ENCODE assay signal across 38 cellular contexts in genomic region chr4:22062676-22063075, GRCh38.
"Had no signal": no experiment of that assay in that cellular context is flagged by ENCODE, and none has a peak within 500 bp of the region (broad histone marks: within the 10 kb centered on the region; RNA-seq: fewer than 3 reads in every experiment).

No MANE protein-coding gene starts in this region.

- H3K27me3 Mint-ChIP-seq: activated naive CD4-positive, alpha-beta T cell treated with anti-CD3 and anti-CD28 coated beads, Interleukin-2, amount 10 ng/mL, durations not matched to agents 7 days and 5 days; activated naive CD4-positive, alpha-beta T cell treated with anti-CD3 and anti-CD28 coated beads, Interleukin-2, amount 50 U/mL, for 24 hours; activated naive CD8-positive, alpha-beta T cell; activated naive CD8-positive, alpha-beta T cell treated with anti-CD3 and anti-CD28 coated beads for 36 hours; activated naive CD8-positive, alpha-beta T cell treated with anti-CD3 and anti-CD28 coated beads, Interleukin-2, amount 10 ng/mL, durations not matched to agents 7 days and 5 days; activated naive CD8-positive, alpha-beta T cell treated with anti-CD3 and anti-CD28 coated beads, Interleukin-2, amount 50 U/mL, for 24 hours; activated T-cell treated with anti-CD3 and anti-CD28 coated beads, Interleukin-2, amount 50 U/mL, for 24 hours; activated T-helper 17 cell treated with anti-CD3 and anti-CD28 coated beads, Interleukin-2, amount 50 U/mL, for 72 hours; central memory CD8-positive, alpha-beta T cell had no signal

- H3K27ac ChIP-seq: adrenal gland, ascending aorta, body of pancreas, brain microvascular endothelial cell, breast epithelium, cardiac muscle cell had no signal

- H3K4me3 Mint-ChIP-seq: activated naive CD4-positive, alpha-beta T cell treated with anti-CD3 and anti-CD28 coated beads for 36 hours; activated naive CD4-positive, alpha-beta T cell treated with anti-CD3 and anti-CD28 coated beads, Interleukin-2, amount 10 ng/mL, durations not matched to agents 7 days and 5 days; activated naive CD4-positive, alpha-beta T cell treated with anti-CD3 and anti-CD28 coated beads, Interleukin-2, amount 50 U/mL, for 24 hours; activated naive CD8-positive, alpha-beta T cell; activated naive CD8-positive, alpha-beta T cell treated with anti-CD3 and anti-CD28 coated beads for 36 hours; activated naive CD8-positive, alpha-beta T cell treated with anti-CD3 and anti-CD28 coated beads, Interleukin-2, amount 10 ng/mL, durations not matched to agents 7 days and 5 days; activated naive CD8-positive, alpha-beta T cell treated with anti-CD3 and anti-CD28 coated beads, Interleukin-2, amount 50 U/mL, for 24 hours; activated T-cell treated with anti-CD3 and anti-CD28 coated beads, Interleukin-2, amount 50 U/mL, for 24 hours; activated T-cell treated with anti-CD3 and anti-CD28 coated beads, Interleukin-2, amount 50 U/mL, for 4 hours; activated T-cell treated with anti-CD3 and anti-CD28 coated beads, Interleukin-2, amount 50 U/mL, for 72 hours; activated T-helper 1 cell treated with anti-CD3 and anti-CD28 coated beads, Interleukin-12 subunit alpha, Interleukin-12 subunit beta, Interleukin-2, Interleukin-4 antibody, amounts not matched to agents 30 ng/mL and 10 ng/mL and 1 ng/mL, durations not matched to agents 14 hours and 24 hours and 36 hours; activated T-helper 17 cell treated with anti-CD3 and anti-CD28 coated beads, Interleukin-2, amount 50 U/mL, for 72 hours; brain; central memory CD8-positive, alpha-beta T cell had no signal

- H3K9me3 Mint-ChIP-seq: activated naive CD4-positive, alpha-beta T cell treated with anti-CD3 and anti-CD28 coated beads for 36 hours; activated naive CD4-positive, alpha-beta T cell treated with anti-CD3 and anti-CD28 coated beads, Interleukin-2, amount 10 ng/mL, durations not matched to agents 7 days and 5 days; activated T-helper 1 cell treated with anti-CD3 and anti-CD28 coated beads, Interleukin-12 subunit alpha, Interleukin-12 subunit beta, Interleukin-2, Interleukin-4 antibody, amounts not matched to agents 30 ng/mL and 10 ng/mL and 1 ng/mL, durations not matched to agents 14 hours and 24 hours and 36 hours; activated T-helper 2 cell treated with anti-CD3 and anti-CD28 coated beads, Interferon-gamma antibody, Interleukin-2, Interleukin-4, amounts not matched to agents 10 μg/mL and 5 μg/mL and 100 μg/mL, durations not matched to agents 14 hours and 24 hours and 36 hours had no signal

- DNase-seq: activated effector memory CD4-positive, alpha-beta T cell treated with anti-CD3 and anti-CD28 coated beads, Interleukin-2, amount 50 U/mL, for 16 hours; activated effector memory CD4-positive, alpha-beta T cell treated with Interleukin-2 at 50 U/mL for 16 hours; activated gamma-delta T cell; activated gamma-delta T cell treated with Interleukin-2 at 50 U/mL for 16 hours; activated naive CD4-positive, alpha-beta T cell; activated naive CD4-positive, alpha-beta T cell treated with anti-CD3 and anti-CD28 coated beads for 36 hours; activated naive CD4-positive, alpha-beta T cell treated with anti-CD3 and anti-CD28 coated beads, Interleukin-2, amount 10 ng/mL, durations not matched to agents 7 days and 5 days; activated naive CD4-positive, alpha-beta T cell treated with anti-CD3 and anti-CD28 coated beads, Interleukin-2, amount 50 U/mL, for 16 hours; activated naive CD4-positive, alpha-beta T cell treated with Interleukin-2 at 50 U/mL for 16 hours; activated naive CD8-positive, alpha-beta T cell treated with anti-CD3 and anti-CD28 coated beads for 36 hours; activated naive CD8-positive, alpha-beta T cell treated with anti-CD3 and anti-CD28 coated beads, Interleukin-2, amount 10 ng/mL, durations not matched to agents 7 days and 5 days; activated naive CD8-positive, alpha-beta T cell treated with anti-CD3 and anti-CD28 coated beads, Interleukin-2, amount 50 U/mL, for 24 hours; activated T-cell treated with anti-CD3 and anti-CD28 coated beads, Interleukin-2, amount 50 U/mL, for 1 hour; activated T-cell treated with anti-CD3 and anti-CD28 coated beads, Interleukin-2, amount 50 U/mL, for 24 hours; activated T-cell treated with anti-CD3 and anti-CD28 coated beads, Interleukin-2, amount 50 U/mL, for 4 hours; activated T-cell treated with anti-CD3 and anti-CD28 coated beads, Interleukin-2, amount 50 U/mL, for 48 hours; activated T-cell treated with anti-CD3 and anti-CD28 coated beads, Interleukin-2, amount 50 U/mL, for 72 hours; adrenal gland; amniotic stem cell; amygdala; anterior cingulate cortex; aorta; body of pancreas; brain microvascular endothelial cell; caudate nucleus; central memory CD4-positive, alpha-beta T cell; cerebellar nuclear complex had no signal

- H3K27ac Mint-ChIP-seq: activated naive CD4-positive, alpha-beta T cell treated with anti-CD3 and anti-CD28 coated beads for 36 hours; activated naive CD4-positive, alpha-beta T cell treated with anti-CD3 and anti-CD28 coated beads, Interleukin-2, amount 10 ng/mL, durations not matched to agents 7 days and 5 days; activated naive CD4-positive, alpha-beta T cell treated with anti-CD3 and anti-CD28 coated beads, Interleukin-2, amount 50 U/mL, for 24 hours; activated naive CD4-positive, alpha-beta T cell treated with anti-CD3 and anti-CD28 coated beads, Interleukin-2, amount 50 U/mL, for 72 hours; activated naive CD8-positive, alpha-beta T cell; activated naive CD8-positive, alpha-beta T cell treated with anti-CD3 and anti-CD28 coated beads for 36 hours; activated naive CD8-positive, alpha-beta T cell treated with anti-CD3 and anti-CD28 coated beads, Interleukin-2, amount 10 ng/mL, durations not matched to agents 7 days and 5 days; activated naive CD8-positive, alpha-beta T cell treated with anti-CD3 and anti-CD28 coated beads, Interleukin-2, amount 50 U/mL, for 24 hours; activated T-cell treated with anti-CD3 and anti-CD28 coated beads, Interleukin-2, amount 50 U/mL, for 24 hours; activated T-cell treated with anti-CD3 and anti-CD28 coated beads, Interleukin-2, amount 50 U/mL, for 72 hours; activated T-helper 1 cell treated with anti-CD3 and anti-CD28 coated beads, Interleukin-12 subunit alpha, Interleukin-12 subunit beta, Interleukin-2, Interleukin-4 antibody, amounts not matched to agents 30 ng/mL and 10 ng/mL and 1 ng/mL, durations not matched to agents 14 hours and 24 hours and 36 hours; activated T-helper 17 cell treated with anti-CD3 and anti-CD28 coated beads, Interleukin-2, amount 50 U/mL, for 72 hours; activated T-helper 2 cell treated with anti-CD3 and anti-CD28 coated beads, Interferon-gamma antibody, Interleukin-2, Interleukin-4, amounts not matched to agents 10 μg/mL and 5 μg/mL and 100 μg/mL, durations not matched to agents 14 hours and 24 hours and 36 hours; brain had no signal

- H3K36me3 Mint-ChIP-seq: activated naive CD4-positive, alpha-beta T cell treated with anti-CD3 and anti-CD28 coated beads, Interleukin-2, amount 10 ng/mL, durations not matched to agents 7 days and 5 days; activated naive CD4-positive, alpha-beta T cell treated with anti-CD3 and anti-CD28 coated beads, Interleukin-2, amount 50 U/mL, for 24 hours; activated naive CD4-positive, alpha-beta T cell treated with anti-CD3 and anti-CD28 coated beads, Interleukin-2, amount 50 U/mL, for 72 hours; activated naive CD8-positive, alpha-beta T cell; activated naive CD8-positive, alpha-beta T cell treated with anti-CD3 and anti-CD28 coated beads, Interleukin-2, amount 10 ng/mL, durations not matched to agents 7 days and 5 days; brain had no signal

- H3K4me3 ChIP-seq: adrenal gland, ascending aorta, body of pancreas, breast epithelium, cardiac muscle cell had no signal

- H3K4me1 Mint-ChIP-seq: activated naive CD4-positive, alpha-beta T cell treated with anti-CD3 and anti-CD28 coated beads, Interleukin-2, amount 10 ng/mL, durations not matched to agents 7 days and 5 days; activated naive CD4-positive, alpha-beta T cell treated with anti-CD3 and anti-CD28 coated beads, Interleukin-2, amount 50 U/mL, for 24 hours; activated naive CD8-positive, alpha-beta T cell treated with anti-CD3 and anti-CD28 coated beads for 36 hours; activated naive CD8-positive, alpha-beta T cell treated with anti-CD3 and anti-CD28 coated beads, Interleukin-2, amount 10 ng/mL, durations not matched to agents 7 days and 5 days; activated naive CD8-positive, alpha-beta T cell treated with anti-CD3 and anti-CD28 coated beads, Interleukin-2, amount 50 U/mL, for 24 hours; activated T-helper 17 cell treated with anti-CD3 and anti-CD28 coated beads, Interleukin-2, amount 50 U/mL, for 72 hours; brain; central memory CD8-positive, alpha-beta T cell had no signal
